2 cellular contexts compared by ENCODE assay signal in genomic region chr2:127622561-127623387, GRCh38.
TF ChIP-seq lines count a peak whose summit lies in the region.

No MANE protein-coding gene starts in this region.

TF ChIP-seq in HCT116, 20 proteins besides CTCF, POLR2A, EP300 and RAD21:
- TF ChIP-seq CBX3 (IDR thresholded peaks at IDR 0.05; ENCODE audit: low read depth): no peak
- no peak for TF ChIP-seq TCF7L2 (IDR thresholded peaks at IDR 0.05; ENCODE audit: borderline replicate concordance, extremely low read depth, insufficient read depth, insufficient read length)
- TF ChIP-seq CEBPB (IDR thresholded peaks at IDR 0.05; ENCODE audit: low read depth): no peak
- TF ChIP-seq FOSL1 (IDR thresholded peaks at IDR 0.05; ENCODE audit: low read depth): no peak
- no peak for TF ChIP-seq SRF (IDR thresholded peaks at IDR 0.05; ENCODE audit: low read depth)
- no peak for TF ChIP-seq EGR1 (IDR thresholded peaks at IDR 0.05; ENCODE audit: low read depth)
- no peak for TF ChIP-seq JUND (IDR thresholded peaks at IDR 0.05)
- TF ChIP-seq POLR2AphosphoS5 (IDR thresholded peaks at IDR 0.05; ENCODE audit: low read depth, low read length): no peak
- no peak for TF ChIP-seq ZNF274 (IDR thresholded peaks at IDR 0.05; ENCODE audit: low read depth, low read length)
- no peak for TF ChIP-seq YY1 (IDR thresholded peaks at IDR 0.05; ENCODE audit: extremely low read depth, insufficient replicate concordance, low read depth, low read length)
- TF ChIP-seq EZH2phosphoT487 (IDR thresholded peaks at IDR 0.05; ENCODE audit: borderline replicate concordance): no peak

TF ChIP-seq in H1, 55 proteins besides CTCF, POLR2A, EP300 and RAD21:
- no peak for TF ChIP-seq TAF1 (IDR thresholded peaks at IDR 0.05; ENCODE audit: low read depth, low read length)
- no peak for TF ChIP-seq KDM1A (IDR thresholded peaks at IDR 0.05; ENCODE audit: borderline replicate concordance, low read length)
- no peak for TF ChIP-seq CEBPB (IDR thresholded peaks at IDR 0.05; ENCODE audit: low read depth, low read length)
- no peak for TF ChIP-seq MAX (IDR thresholded peaks at IDR 0.05)
